ENCODE assay signal across 11 cellular contexts in genomic region chr16:87365021-87365713, GRCh38.
"Had no signal": no experiment of that assay in that cellular context is flagged by ENCODE, and none has a peak within 500 bp of the region (broad histone marks: within the 10 kb centered on the region; RNA-seq: fewer than 3 reads in every experiment).

No MANE protein-coding gene starts in this region.

- H3K27me3 Mint-ChIP-seq: activated CD4-positive, alpha-beta memory T cell treated with anti-CD3 and anti-CD28 coated beads for 36 hours; activated naive CD8-positive, alpha-beta T cell; type B pancreatic cell had no signal

- H3K4me3 Mint-ChIP-seq: activated CD4-positive, alpha-beta memory T cell treated with anti-CD3 and anti-CD28 coated beads for 36 hours; activated naive CD8-positive, alpha-beta T cell; neural crest cell; type B pancreatic cell had no signal

- H3K9me3 ChIP-seq: breast epithelium, esophagus squamous epithelium had no signal

- H3K9me3 Mint-ChIP-seq: activated CD4-positive, alpha-beta memory T cell treated with anti-CD3 and anti-CD28 coated beads for 36 hours; activated T-helper 2 cell treated with anti-CD3 and anti-CD28 coated beads, Interferon-gamma antibody, Interleukin-2, Interleukin-4, amounts not matched to agents 10 μg/mL and 5 μg/mL and 100 μg/mL, durations not matched to agents 14 hours and 24 hours and 36 hours; neural crest cell; type B pancreatic cell had no signal

- H3K36me3 ChIP-seq: breast epithelium had no signal

- H3K27me3 ChIP-seq: breast epithelium, esophagus squamous epithelium had no signal

- DNase-seq: esophagus squamous epithelium; foreskin fibroblast; head of caudate nucleus; SHP77 treated with DMSO at 0.1 percent for 48 hours; stimulated activated naive CD4-positive, alpha-beta T cell had no signal
